Comparison of ENCODE assay signal across 19 cellular contexts in genomic region chr3:192216067-192216466, GRCh38.
DNase-seq lines count a peak whose midpoint lies in the region; ATAC-seq and TF ChIP-seq lines count a peak whose summit lies in the region.
"Had no signal": no experiment of that assay in that cellular context is flagged by ENCODE, and none has a peak within 500 bp of the region (broad histone marks: within the 10 kb centered on the region; RNA-seq: fewer than 3 reads in every experiment).

No MANE protein-coding gene starts in this region.

- no peak overlapping the region for H2AFZ ChIP-seq in GM23338

- H3K27ac Mint-ChIP-seq in GM23338 = no peak overlapping the region
- H3K27ac Mint-ChIP-seq: CD14-positive monocyte; CD4-positive, alpha-beta T cell; CD8-positive, alpha-beta memory T cell had no signal

- intact Hi-C loops in breast epithelium (cut with DNase I; ENCODE audit: low total_unique reads) = no loop called here

- TF ChIP-seq CTCF in breast epithelium (IDR thresholded peaks at IDR 0.05) (no peak), GM23338 (conservative IDR thresholded peaks at IDR 0.05; ENCODE audit: low read depth in 2 of 2) (no peak)

- H3K9me2 ChIP-seq in GM23338 (ENCODE audit: insufficient read depth) = peaks cover 1% of the 10 kb centered on the region; the same call in 1 of the 2 replicates

- no peaks in the 10 kb centered on the region for H3K9me3 Mint-ChIP-seq in GM23338

- DNase-seq in Ammon's horn (ENCODE audit: low spot score) = peak; percentile 2
- DNase-seq in NCI-H526 treated with DMSO at 0.1 percent for 48 hours (lab: John Stamatoyannopoulos, UW) = peak; percentile 37
- DNase-seq in medulla oblongata (ENCODE audit: extremely low spot score) = peak; percentile 33
- peak; percentile 62 for DNase-seq in superior temporal gyrus (ENCODE audit: extremely low spot score)
- no peak for DNase-seq in breast epithelium (ENCODE audit: low spot score in 2 of 2)
- no peak for DNase-seq in erythroblast (lab: John Stamatoyannopoulos, UW)
- no peak for DNase-seq in GM23338 (ENCODE audit: low spot score)
- DNase-seq: BE2C; CD4-positive, alpha-beta T cell; CD8-positive, alpha-beta memory T cell; DMS53; DMS79 treated with DMSO at 0.1 percent for 48 hours; GF-D8; GOT3; H7; HCEC 1CT had no signal

- peaks cover 33% of the 10 kb centered on the region for H3K4me1 Mint-ChIP-seq in GM23338
- H3K4me1 Mint-ChIP-seq: CD14-positive monocyte; CD8-positive, alpha-beta memory T cell had no signal

- no peaks in the 10 kb centered on the region for H4K20me1 ChIP-seq in GM23338 (replicated peaks; ENCODE audit: insufficient read depth)
- H4K20me1 ChIP-seq: BLaER1 treated with 17β-estradiol and CSF1 and Interleukin-3, amounts not matched to agents 10 nM and 100 nM had no signal

- H3K4me1 ChIP-seq in breast epithelium (no peaks in the 10 kb centered on the region), GM23338 (ENCODE audit: insufficient read depth) (peaks cover 19% of the 10 kb centered on the region)
- H3K4me1 ChIP-seq: BE2C had no signal

- H3K27ac ChIP-seq in breast epithelium (no peak overlapping the region), GM23338 (ENCODE audit: low read depth) (no peak overlapping the region)
- H3K27ac ChIP-seq: 22Rv1; BLaER1 treated with 17β-estradiol and CSF1 and Interleukin-3, amounts not matched to agents 10 nM and 100 nM had no signal

- H3K4me2 ChIP-seq in GM23338 = no peak overlapping the region
- H3K4me2 ChIP-seq: BLaER1 treated with 17β-estradiol and CSF1 and Interleukin-3, amounts not matched to agents 10 nM and 100 nM had no signal

- H3K79me2 ChIP-seq in GM23338 (replicated peaks; ENCODE audit: insufficient read depth) = no peaks in the 10 kb centered on the region

- no peak for ATAC-seq in GM23338

- H3K27me3 ChIP-seq in breast epithelium = no peaks in the 10 kb centered on the region
- no peaks in the 10 kb centered on the region for H3K27me3 ChIP-seq in GM23338 (ENCODE audit: insufficient read depth)
- H3K27me3 ChIP-seq: BE2C; BLaER1 treated with 17β-estradiol and CSF1 and Interleukin-3, amounts not matched to agents 10 nM and 100 nM had no signal

- TF ChIP-seq POLR2A in breast epithelium (IDR thresholded peaks at IDR 0.05) (no peak), erythroblast (IDR thresholded peaks at IDR 0.05; ENCODE audit: low read length) (no peak)

- no peaks in the 10 kb centered on the region for H3K36me3 Mint-ChIP-seq in GM23338 (ENCODE audit: low read depth)
- H3K36me3 Mint-ChIP-seq: CD14-positive monocyte; CD8-positive, alpha-beta memory T cell had no signal

- H3K4me3 ChIP-seq in breast epithelium (no peak overlapping the region), GM23338 (no peak overlapping the region)
- H3K4me3 ChIP-seq: BLaER1 treated with 17β-estradiol and CSF1 and Interleukin-3, amounts not matched to agents 10 nM and 100 nM had no signal

- no peaks in the 10 kb centered on the region for H3K9me3 ChIP-seq in breast epithelium
- H3K9me3 ChIP-seq: BE2C; BLaER1 treated with 17β-estradiol and CSF1 and Interleukin-3, amounts not matched to agents 10 nM and 100 nM had no signal

- H3K36me3 ChIP-seq in breast epithelium (no peaks in the 10 kb centered on the region), GM23338 (ENCODE audit: insufficient read depth) (no peaks in the 10 kb centered on the region)
- H3K36me3 ChIP-seq: BE2C; BLaER1 treated with 17β-estradiol and CSF1 and Interleukin-3, amounts not matched to agents 10 nM and 100 nM had no signal

- no peak overlapping the region for H3K4me3 Mint-ChIP-seq in GM23338
- H3K4me3 Mint-ChIP-seq: CD14-positive monocyte; CD4-positive, alpha-beta T cell; CD8-positive, alpha-beta memory T cell had no signal

- no peaks in the 10 kb centered on the region for H3F3A ChIP-seq in GM23338 (replicated peaks; ENCODE audit: low read depth)

- no peaks in the 10 kb centered on the region for H3K27me3 Mint-ChIP-seq in GM23338 (ENCODE audit: insufficient read depth, low read depth, poor library complexity)
- H3K27me3 Mint-ChIP-seq: CD4-positive, alpha-beta T cell; CD8-positive, alpha-beta memory T cell had no signal

TF ChIP-seq in GM23338, 12 proteins besides CTCF, POLR2A, EP300 and RAD21:
- TF ChIP-seq REST (IDR thresholded peaks at IDR 0.05; ENCODE audit: unreplicated experiment) (no peak), ZNF114 (CRISPR knock-in tag; IDR thresholded peaks at IDR 0.05) (no peak), ETS1 (IDR thresholded peaks at IDR 0.05) (no peak), NANOG (IDR thresholded peaks at IDR 0.05; ENCODE audit: borderline replicate concordance) (no peak), CREB1 (CRISPR knock-in tag; IDR thresholded peaks at IDR 0.05; ENCODE audit: low read depth) (no peak)

Comparison
In these comparisons a context has a peak if more than half of its experiments do, and no peak if none do; other contexts are left out.
1. DNase-seq: peak in Ammon's horn (single experiment), NCI-H526 treated with DMSO at 0.1 percent for 48 hours (single experiment), medulla oblongata (single experiment) and superior temporal gyrus (single experiment); none in breast epithelium (0 of 2), erythroblast (0 of 2) and GM23338 (single experiment).